Comparison of ENCODE assay signal across 7 cellular contexts in genomic region chr5:88502179-88503064, GRCh38.
DNase-seq lines count a peak whose midpoint lies in the region; ATAC-seq and TF ChIP-seq lines count a peak whose summit lies in the region.

No MANE protein-coding gene starts in this region.

- peak; percentile 64 for DNase-seq in M059J (ENCODE audit: low read depth)
- DNase-seq in choroid plexus epithelial cell (ENCODE audit: low read depth) = peak; percentile 8
- DNase-seq in osteoblast (ENCODE audit: insufficient read length, low spot score, missing footprints) = no peak
- no peak for DNase-seq in GM19238 (ENCODE audit: insufficient read length, low spot score)
- no peak for DNase-seq in NCI-H524 treated with DMSO at 0.1 percent for 48 hours (lab: John Stamatoyannopoulos, UW)

- TF ChIP-seq POLR2A in GM18505 (IDR thresholded peaks at IDR 0.05; ENCODE audit: borderline replicate concordance, extremely low read depth, insufficient read depth, insufficient read length) = no peak

- no peak overlapping the region for H3K27ac ChIP-seq in osteoblast (ENCODE audit: low read depth, low read length)

- H3K4me2 ChIP-seq in osteoblast (ENCODE audit: insufficient read depth, low read length) = peak overlapping the region; percentile 91

- H2AFZ ChIP-seq in osteoblast (ENCODE audit: low read length) = peak overlapping the region; percentile 87

- H3K79me2 ChIP-seq in osteoblast (ENCODE audit: insufficient read depth, low read length) = no peaks in the 10 kb centered on the region

- H3K4me1 ChIP-seq in osteoblast (ENCODE audit: insufficient read depth, low read length) = peaks cover 7% of the 10 kb centered on the region

- TF ChIP-seq CTCF in choroid plexus epithelial cell (conservative IDR thresholded peaks at IDR 0.05; ENCODE audit: low read depth, low read length) = no peak
- no peak for TF ChIP-seq CTCF in osteoblast (IDR thresholded peaks at IDR 0.05; ENCODE audit: extremely low read depth, low read depth, low read length)

- no peaks in the 10 kb centered on the region for H3K36me3 ChIP-seq in osteoblast (ENCODE audit: insufficient read depth, low read length)

- no peaks in the 10 kb centered on the region for H3K9me3 ChIP-seq in osteoblast (ENCODE audit: low read depth, low read length)

- no peaks in the 10 kb centered on the region for H3K27me3 ChIP-seq in osteoblast (ENCODE audit: insufficient read depth, low read length)

- H3K4me3 ChIP-seq in choroid plexus epithelial cell (ENCODE audit: low read depth, low read length) (peak overlapping the region; percentile 50), osteoblast (ENCODE audit: insufficient read depth, low read length) (peak overlapping the region; percentile 70)

- ATAC-seq in GM18505 (IDR thresholded peaks at IDR 0.05; ENCODE audit: unreplicated experiment) = peak; percentile 80
- ATAC-seq in GM21825 (IDR thresholded peaks at IDR 0.05; ENCODE audit: unreplicated experiment) = peak; percentile 96

- H4K20me1 ChIP-seq in osteoblast (ENCODE audit: insufficient read depth, low read length) = no peaks in the 10 kb centered on the region

Comparison
In these comparisons a context has a peak if more than half of its experiments do, and no peak if none do; other contexts are left out.
1. DNase-seq: peak in M059J (single experiment) and choroid plexus epithelial cell (single experiment); none in osteoblast (single experiment), GM19238 (single experiment) and NCI-H524 treated with DMSO at 0.1 percent for 48 hours (single experiment).